Comparison of ENCODE assay signal across 1 cellular context in genomic region chr6:46954819-46955520, GRCh38.
TF ChIP-seq lines count a peak whose summit lies in the region.

No MANE protein-coding gene starts in this region.

TF ChIP-seq in HEK293, 187 proteins besides CTCF, POLR2A, EP300 and RAD21 (continued from another document):
- TF ChIP-seq ZNF518A (tag by site-specific recombination; conservative IDR thresholded peaks at IDR 0.05; ENCODE audit: low read depth) (no peak), ZNF148 (tag by site-specific recombination; IDR thresholded peaks at IDR 0.05; ENCODE audit: borderline replicate concordance) (no peak), ZNF112 (tag by site-specific recombination; IDR thresholded peaks at IDR 0.05) (no peak), ZBTB8A (tag by site-specific recombination; IDR thresholded peaks at IDR 0.05) (no peak), ZNF501 (tag by site-specific recombination; IDR thresholded peaks at IDR 0.05) (no peak), ZSCAN23 (tag by site-specific recombination; IDR thresholded peaks at IDR 0.05) (no peak), ZNF561 (tag by site-specific recombination; IDR thresholded peaks at IDR 0.05; ENCODE audit: borderline replicate concordance) (0 out of 2 replicates have a peak, but pooled peaks have one; percentile 19), KLF9 (tag by site-specific recombination; IDR thresholded peaks at IDR 0.05; ENCODE audit: low read depth) (no peak), ZBTB7A (tag by site-specific recombination; IDR thresholded peaks at IDR 0.05; ENCODE audit: low read depth) (no peak), YY2 (tag by site-specific recombination; IDR thresholded peaks at IDR 0.05) (no peak), PRDM4 (tag by site-specific recombination; IDR thresholded peaks at IDR 0.05) (no peak), TRIM28 (IDR thresholded peaks at IDR 0.05; ENCODE audit: borderline replicate concordance, low read length) (no peak), ZNF514 (tag by site-specific recombination; IDR thresholded peaks at IDR 0.05) (no peak), ZNF311 (tag by site-specific recombination; IDR thresholded peaks at IDR 0.05; ENCODE audit: borderline replicate concordance) (no peak), ZFP3 (tag by site-specific recombination; IDR thresholded peaks at IDR 0.05; ENCODE audit: low read depth) (no peak), GLI2 (tag by site-specific recombination; IDR thresholded peaks at IDR 0.05; ENCODE audit: borderline replicate concordance, low read depth) (no peak), ZFHX2 (tag by site-specific recombination; conservative IDR thresholded peaks at IDR 0.05) (no peak), MEIS1 (CRISPR knock-in tag; IDR thresholded peaks at IDR 0.05; ENCODE audit: borderline replicate concordance) (no peak), PRDM10 (tag by site-specific recombination; IDR thresholded peaks at IDR 0.05) (peak; percentile 93), ZNF76 (tag by site-specific recombination; IDR thresholded peaks at IDR 0.05; ENCODE audit: borderline replicate concordance, low read depth) (no peak), ZNF785 (tag by site-specific recombination; IDR thresholded peaks at IDR 0.05) (no peak), ZXDB (tag by site-specific recombination; IDR thresholded peaks at IDR 0.05) (no peak), PRDM1 (tag by site-specific recombination; IDR thresholded peaks at IDR 0.05) (no peak), ZBTB6 (tag by site-specific recombination; IDR thresholded peaks at IDR 0.05) (no peak), PRDM6 (tag by site-specific recombination; IDR thresholded peaks at IDR 0.05) (0 out of 2 replicates have a peak, but pooled peaks have one; percentile 21), ZNF777 (tag by site-specific recombination; IDR thresholded peaks at IDR 0.05; ENCODE audit: borderline replicate concordance) (no peak), ZNF555 (tag by site-specific recombination; conservative IDR thresholded peaks at IDR 0.05) (no peak), ZNF121 (tag by site-specific recombination; IDR thresholded peaks at IDR 0.05) (no peak), ZNF660 (tag by site-specific recombination; IDR thresholded peaks at IDR 0.05) (0 out of 2 replicates have a peak, but pooled peaks have one; percentile 39), ZBTB44 (tag by site-specific recombination; IDR thresholded peaks at IDR 0.05) (0 out of 2 replicates have a peak, but pooled peaks have one; percentile 29), ZNF670 (tag by site-specific recombination; IDR thresholded peaks at IDR 0.05; ENCODE audit: low read depth) (no peak), HOXC10 (CRISPR knock-in tag; IDR thresholded peaks at IDR 0.05) (no peak), ZNF549 (tag by site-specific recombination; IDR thresholded peaks at IDR 0.05) (no peak), ZNF292 (tag by site-specific recombination; IDR thresholded peaks at IDR 0.05; ENCODE audit: borderline replicate concordance, low read depth) (no peak), ZNF791 (tag by site-specific recombination; IDR thresholded peaks at IDR 0.05) (no peak), EGR2 (tag by site-specific recombination; IDR thresholded peaks at IDR 0.05; ENCODE audit: low read depth) (no peak), ZNF776 (tag by site-specific recombination; IDR thresholded peaks at IDR 0.05; ENCODE audit: borderline replicate concordance) (no peak), FEZF1 (tag by site-specific recombination; IDR thresholded peaks at IDR 0.05) (no peak), ZNF626 (tag by site-specific recombination; IDR thresholded peaks at IDR 0.05) (no peak), ZEB2 (tag by site-specific recombination; IDR thresholded peaks at IDR 0.05) (no peak), ZNF792 (tag by site-specific recombination; IDR thresholded peaks at IDR 0.05) (no peak), ZIC2 (tag by site-specific recombination; IDR thresholded peaks at IDR 0.05) (peak; percentile 31; the same call in 1 of the 2 replicates), ZNF677 (tag by site-specific recombination; IDR thresholded peaks at IDR 0.05) (no peak), ZNF335 (tag by site-specific recombination; conservative IDR thresholded peaks at IDR 0.05) (peak; percentile 37; the same call in 1 of the 2 replicates), ZNF530 (tag by site-specific recombination; IDR thresholded peaks at IDR 0.05; ENCODE audit: low read depth) (no peak), ZNF747 (tag by site-specific recombination; IDR thresholded peaks at IDR 0.05) (no peak), MYNN (tag by site-specific recombination; IDR thresholded peaks at IDR 0.05; ENCODE audit: borderline replicate concordance) (no peak), ZNF146 (tag by site-specific recombination; IDR thresholded peaks at IDR 0.05) (no peak), ZNF426 (tag by site-specific recombination; IDR thresholded peaks at IDR 0.05) (no peak), ZNF433 (tag by site-specific recombination; IDR thresholded peaks at IDR 0.05; ENCODE audit: low read depth) (no peak), ZNF16 (tag by site-specific recombination; IDR thresholded peaks at IDR 0.05; ENCODE audit: low read depth) (no peak)
